Comparison of ENCODE assay signal across 8 cellular contexts in genomic region chr20:46363874-46364669, GRCh38. TPM values are rescaled to one million over a fixed set of nuclear protein-coding genes. Genes with fewer than 3 reads are reported as not detected.
DNase-seq lines count a peak whose midpoint lies in the region; ATAC-seq and TF ChIP-seq lines count a peak whose summit lies in the region.

No MANE protein-coding gene starts in this region.

- H3K9me3 ChIP-seq in right atrium auricular region (no peaks in the 10 kb centered on the region), psoas muscle (no peaks in the 10 kb centered on the region)

- DNase-seq in GM10248 (ENCODE audit: extremely low spot score) (peak; percentile 94), NCI-H1417 (lab: John Stamatoyannopoulos, UW) (peak; percentile 71 to 88 (median 80)), T-helper 2 cell (peak; percentile 74 to 94 (median 83)), anterior cingulate cortex (lab: John Stamatoyannopoulos, UW) (peak; percentile 38 to 90 (median 80)), right atrium auricular region (ENCODE audit: low spot score) (peak; percentile 89), psoas muscle (peak; percentile 87 to 94)

- TF ChIP-seq CTCF in GM10248 (IDR thresholded peaks at IDR 0.05; ENCODE audit: control extremely low read depth, extremely low read depth, low read depth, missing control alignments) (no peak), right atrium auricular region (IDR thresholded peaks at IDR 0.05) (no peak), psoas muscle (IDR thresholded peaks at IDR 0.05) (no peak)

- peak; percentile 75 for ATAC-seq in HG02623 (IDR thresholded peaks at IDR 0.05; ENCODE audit: unreplicated experiment)
- ATAC-seq in psoas muscle = peak; percentile 92 to 97 (median 92)

- no peaks in the 10 kb centered on the region for H3K27me3 ChIP-seq in right atrium auricular region
- no peaks in the 10 kb centered on the region for H3K27me3 ChIP-seq in psoas muscle (ENCODE audit: insufficient read depth in 3 of 3, low read length in 2 of 3)

- POLR2A ChIA-PET in GM10248 (lab: Yijun Ruan, JAX) = interaction anchor here (0.6 to 2.8 kb wide), 5 partner anchors 9 to 259 kb away, joined by 3 to 17 read pairs (median 6); partner anchors contain the start of gene ELMO2

- WGBS in psoas muscle, 3 donors = 0% methylated on average over 54 to 64 of the region's 64 CpGs
- WGBS in urinary bladder = under 1% methylated on average over 64 of the region's 64 CpGs

- peak overlapping the region; percentile 96 to 97 for H3K27ac ChIP-seq in right atrium auricular region
- peak overlapping the region; percentile 99 for H3K27ac ChIP-seq in psoas muscle
- H3K27ac ChIP-seq in urinary bladder (ENCODE audit: low read depth) = peak overlapping the region; percentile 97

- H3K4me3 ChIP-seq in right atrium auricular region = peak overlapping the region; percentile 91 to 99
- H3K4me3 ChIP-seq in psoas muscle = peak overlapping the region; percentile 98
- peak overlapping the region; percentile 95 for H3K4me3 ChIP-seq in urinary bladder (ENCODE audit: low read depth, low read length)

- CTCF ChIA-PET in GM10248 (lab: Yijun Ruan, JAX) = interaction anchor here (0.7 to 2.8 kb wide), 9 partner anchors 9 to 231 kb away, joined by 3 to 12 read pairs (median 3); partner anchors contain the start of gene ELMO2

- H3K4me1 ChIP-seq in right atrium auricular region = peaks cover 0 to 72% of the 10 kb centered on the region in 2 donors
- H3K4me1 ChIP-seq in psoas muscle = peaks cover 42% of the 10 kb centered on the region
- no peaks in the 10 kb centered on the region for H3K4me1 ChIP-seq in urinary bladder (ENCODE audit: insufficient read depth)

- intact Hi-C loops in psoas muscle (cut with DNase I) = no loop called here

- H3K36me3 ChIP-seq in right atrium auricular region (peaks cover 15% of the 10 kb centered on the region), psoas muscle (ENCODE audit: insufficient read depth in 1 of 2, low read depth in 1 of 2) (peaks cover 7 to 54% of the 10 kb centered on the region in 2 donors), urinary bladder (ENCODE audit: insufficient read depth) (peaks cover 3% of the 10 kb centered on the region)

RNA-seq across cellular contexts. Expression of gene ELMO2, which starts 42.3 kb away (rescaled TPM):
- total RNA-seq in right atrium auricular region (10 to 100 TPM; 29.4 to 32.7 TPM), psoas muscle (10 to 100 TPM; 36.7 to 60.7 (median 40.3) TPM), urinary bladder (41.6 TPM)
- polyA plus RNA-seq in psoas muscle (10 to 100 TPM; 21.2 to 49.4 (median 40.3) TPM), urinary bladder (31.2 TPM)

RNA-seq across cellular contexts. Expression of gene CDH22, which starts 55.8 kb away (rescaled TPM):
- total RNA-seq in right atrium auricular region (1 to 10 TPM in 1 of 2 donors, under 1 TPM in 1; 0.67 to 4.4 TPM), psoas muscle (1 to 10 TPM in 1 of 4 donors, under 1 TPM in 3; 0.11 to 1.4 (median 0.47) TPM), urinary bladder (0.21 TPM)
- polyA plus RNA-seq in psoas muscle (1 to 10 TPM in 1 of 3 donors, under 1 TPM in 2; 0.17 to 1.2 (median 0.53) TPM), urinary bladder (0.04 TPM)

Comparison
In these comparisons a context has a peak if more than half of its experiments do, and no peak if none do; other contexts are left out.
1. Peak in every context shown above with its lines: DNase-seq, ATAC-seq, H3K4me3 ChIP-seq and H3K27ac ChIP-seq.